1 cellular context compared by ENCODE assay signal in the genomic region with DNA sequence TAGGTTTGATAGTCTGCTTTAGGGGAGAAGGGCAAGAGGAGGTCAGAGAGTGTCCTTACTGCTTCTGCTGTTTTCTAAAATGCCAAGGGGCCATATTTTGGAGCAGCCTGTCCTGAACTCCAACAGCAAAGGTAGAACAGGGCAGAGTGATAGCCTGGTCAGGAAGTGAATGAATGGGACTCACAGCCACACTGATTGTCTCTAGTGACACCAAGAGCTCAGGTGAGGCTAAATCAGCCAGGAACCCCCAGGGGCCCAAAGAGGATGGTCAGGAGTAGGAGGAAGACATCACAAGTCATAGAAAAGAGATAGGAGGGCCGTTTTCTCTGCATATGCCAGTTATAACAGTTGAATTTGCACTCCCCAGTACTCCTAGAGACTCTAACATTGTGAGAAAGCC.
TF ChIP-seq lines count a peak whose summit lies in the region.

No MANE protein-coding gene starts in this region.

TF ChIP-seq in IMR-90, 13 proteins besides CTCF, POLR2A, EP300 and RAD21 (continued from another document):
- TF ChIP-seq USF2 (IDR thresholded peaks at IDR 0.05; ENCODE audit: low read depth, low read length) (no peak), SMC3 (IDR thresholded peaks at IDR 0.05; ENCODE audit: low read depth, low read length) (no peak), MAFK (IDR thresholded peaks at IDR 0.05; ENCODE audit: low read depth, low read length) (no peak), FOS (IDR thresholded peaks at IDR 0.05; ENCODE audit: low read depth, low read length) (no peak), ELK1 (IDR thresholded peaks at IDR 0.05; ENCODE audit: borderline replicate concordance, low read depth, low read length) (no peak), RCOR1 (IDR thresholded peaks at IDR 0.05; ENCODE audit: insufficient replicate concordance, low read length) (no peak), CEBPB (IDR thresholded peaks at IDR 0.05; ENCODE audit: low read depth, low read length) (no peak), BHLHE40 (IDR thresholded peaks at IDR 0.05; ENCODE audit: low read depth, low read length) (no peak), RFX5 (IDR thresholded peaks at IDR 0.05; ENCODE audit: low read depth, low read length) (no peak), MXI1 (IDR thresholded peaks at IDR 0.05; ENCODE audit: borderline replicate concordance, low read depth, low read length) (no peak), NFE2L2 (IDR thresholded peaks at IDR 0.05; ENCODE audit: low read depth, low read length) (no peak), MAZ (IDR thresholded peaks at IDR 0.05; ENCODE audit: borderline replicate concordance, low read depth, low read length) (no peak)
